Comparison of ENCODE assay signal across 26 cellular contexts in the genomic region with DNA sequence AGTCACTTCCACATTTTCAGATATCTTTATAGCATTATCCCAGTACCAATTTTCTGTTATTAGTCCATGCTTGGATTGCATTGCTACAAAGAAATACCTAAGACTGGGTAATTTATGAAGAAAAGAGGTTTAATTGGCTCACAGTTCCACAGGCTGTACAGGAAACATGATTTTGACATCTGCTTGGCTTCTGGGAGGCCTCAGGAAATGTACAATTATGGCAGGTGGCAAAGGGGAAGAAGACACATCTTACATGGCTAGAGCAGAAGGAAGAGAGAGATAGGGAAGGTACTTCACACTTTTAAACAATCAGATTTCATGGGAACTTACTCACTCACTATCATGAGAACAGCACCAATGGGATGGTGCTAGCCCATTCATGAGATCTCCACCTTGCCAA.
"Had no signal": no experiment of that assay in that cellular context is flagged by ENCODE, and none has a peak within 500 bp of the region (broad histone marks: within the 10 kb centered on the region; RNA-seq: fewer than 3 reads in every experiment).

No MANE protein-coding gene starts in this region.

- H3K9me3 ChIP-seq: SJSA1, SK-N-SH had no signal

- DNase-seq: activated B cell treated with CpG ODN at 0.5 μM for 24 hours; activated CD4-positive, alpha-beta memory T cell treated with anti-CD3 and anti-CD28 coated beads for 36 hours; activated CD4-positive, alpha-beta T cell treated with anti-CD3 and anti-CD28 coated beads for 4 hours; activated CD4-positive, alpha-beta T cell treated with anti-CD3 and anti-CD28 coated beads, Interleukin-2, amount 50 U/mL, for 1 hour; activated CD4-positive, CD25-positive, alpha-beta regulatory T cell treated with anti-CD3 and anti-CD28 coated beads, Interleukin-2, amount 50 U/mL, for 72 hours; activated CD8-positive, alpha-beta memory T cell treated with anti-CD3 and anti-CD28 coated beads, Interleukin-2, amount 50 U/mL, for 4 hours; activated gamma-delta T cell treated with Interleukin-2 at 50 U/mL for 16 hours; activated naive CD4-positive, alpha-beta T cell treated with anti-CD3 and anti-CD28 coated beads for 36 hours; activated T-cell treated with anti-CD3 and anti-CD28 coated beads for 4 hours; activated T-cell treated with anti-CD3 and anti-CD28 coated beads, Interleukin-2, amount 50 U/mL, for 4 hours; anterior cingulate cortex; caudate nucleus; cerebellar nuclear complex; MM.1S; MV-4-11; NCI-H1092; NCI-H1436 treated with DMSO at 0.1 percent for 48 hours; NCI-H1694 treated with DMSO at 0.1 percent for 48 hours; NCI-H2029; NCI-H345; NCI-H524 treated with DMSO at 0.1 percent for 48 hours; SHP77; SK-N-SH; T1000 had no signal

- H3K27me3 ChIP-seq: SJSA1 had no signal

- H3K36me3 ChIP-seq: SJSA1 had no signal

- H3K4me1 ChIP-seq: SJSA1 had no signal

- H3K4me3 ChIP-seq: SJSA1 had no signal

- H3K27ac ChIP-seq: SJSA1, VCaP had no signal
